ENCODE assay signal across 12 cellular contexts in genomic region chr6:16519265-16520242, GRCh38.
DNase-seq lines count a peak whose midpoint lies in the region; ATAC-seq, FAIRE-seq and TF ChIP-seq lines count a peak whose summit lies in the region.
"Had no signal": no experiment of that assay in that cellular context is flagged by ENCODE, and none has a peak within 500 bp of the region (broad histone marks: within the 10 kb centered on the region; RNA-seq: fewer than 3 reads in every experiment).

No MANE protein-coding gene starts in this region.

- no peak overlapping the region for H3K4me3 ChIP-seq in HepG2 (replicated peaks in 1 of 3; ENCODE audit: insufficient read depth in 1 of 3, low read depth in 2 of 3, low read length in 3 of 3)
- H3K4me3 ChIP-seq in right lobe of liver = no peak overlapping the region
- no peak overlapping the region for H3K4me3 ChIP-seq in PC-3 (ENCODE audit: low read length)
- no peak overlapping the region for H3K4me3 ChIP-seq in left ventricle myocardium inferior

- CTCF ChIA-PET in HepG2 (lab: Yijun Ruan, JAX; ENCODE audit: low intra/inter-chr PET ratio, low total read pairs) = no interaction called here
- CTCF ChIA-PET in PC-3 (lab: Charles Lee) = no interaction called here

- no peak overlapping the region for H3K9ac ChIP-seq in HepG2 (ENCODE audit: insufficient read depth, low read depth, low read length)
- H3K9ac ChIP-seq in PC-3 (ENCODE audit: low read length) = no peak overlapping the region

- TF ChIP-seq EP300 in HepG2 (IDR thresholded peaks at IDR 0.05; ENCODE audit: low read depth in 2 of 2, low read length in 2 of 2) = no peak
- no peak for TF ChIP-seq EP300 in HepG2 (CRISPR knock-in tag; IDR thresholded peaks at IDR 0.05; ENCODE audit: borderline replicate concordance)

- H3K27me3 ChIP-seq in HepG2 (ENCODE audit: control insufficient read depth in 1 of 2, insufficient read depth in 2 of 2, low read length in 2 of 2) (no peaks in the 10 kb centered on the region), right lobe of liver (no peaks in the 10 kb centered on the region), PC-3 (ENCODE audit: low read length) (no peaks in the 10 kb centered on the region), left ventricle myocardium inferior (ENCODE audit: low read depth) (no peaks in the 10 kb centered on the region)
- H3K27me3 ChIP-seq: BE2C had no signal

- no TSS peak for BruUV-seq in HepG2 (replicated peaks; lab: Mats Ljungman, UMichigan)
- BruUV-seq in PC-3 (replicated peaks; lab: Mats Ljungman, UMichigan) = no TSS peak

- in situ Hi-C loops in HepG2 (cut with HindIII; ENCODE audit: extremely low pct_ligation_motif_present, low pct_unique_long_range_greater_than_20kb) = loop anchor here (25.0 kb wide), 1 partner anchor 443 kb away; no protein-coding TSS in a partner anchor

- peak; percentile 69 for ATAC-seq in HepG2
- ATAC-seq in right lobe of liver = no peak
- peak; percentile 71 for ATAC-seq in PC-3
- no peak for ATAC-seq in HG03432 (IDR thresholded peaks at IDR 0.05; ENCODE audit: unreplicated experiment)
- ATAC-seq in HG02763 (IDR thresholded peaks at IDR 0.05; ENCODE audit: unreplicated experiment) = no peak

- TF ChIP-seq CTCF in HepG2 (CRISPR knock-in tag; IDR thresholded peaks at IDR 0.05) = no peak
- TF ChIP-seq CTCF in right lobe of liver (IDR thresholded peaks at IDR 0.05) = no peak
- TF ChIP-seq CTCF in PC-3 (conservative IDR thresholded peaks at IDR 0.05; ENCODE audit: low read depth, low read length) = no peak
- no peak for TF ChIP-seq CTCF in left ventricle myocardium inferior (IDR thresholded peaks at IDR 0.05; ENCODE audit: borderline replicate concordance)

- TF ChIP-seq POLR2A in HepG2 (IDR thresholded peaks at IDR 0.05; ENCODE audit: insufficient read depth in 1 of 2, low read depth in 2 of 2, low read length in 2 of 2) = no peak
- no peak for TF ChIP-seq POLR2A in right lobe of liver (IDR thresholded peaks at IDR 0.05)

- no peak for TF ChIP-seq RAD21 in HepG2 (CRISPR knock-in tag; IDR thresholded peaks at IDR 0.05)

- H3K36me3 ChIP-seq in HepG2 (replicated peaks in 1 of 2; ENCODE audit: control insufficient read depth in 1 of 2, insufficient read depth in 2 of 2, low read length in 2 of 2) (peaks cover 1 to 38% of the 10 kb centered on the region in 2 experiments; a peak in 4 of 5 replicates), right lobe of liver (no peaks in the 10 kb centered on the region), PC-3 (ENCODE audit: low read depth, low read length) (no peaks in the 10 kb centered on the region), left ventricle myocardium inferior (peaks cover 21% of the 10 kb centered on the region)
- H3K36me3 ChIP-seq: BE2C had no signal

- POLR2A ChIA-PET in HepG2 (lab: Yijun Ruan, JAX) (no interaction called here), PC-3 (lab: Charles Lee; ENCODE audit: unreplicated experiment) (no interaction called here)

- 80% methylated on average over 9 of the region's 9 CpGs for WGBS in HepG2 (ENCODE audit: low lambda C conversion rate)
- whole genome bisulfite sequencing in right lobe of liver (ENCODE audit: insufficient coverage, low coverage, low lambda C conversion rate, missing lambda C conversion rate) = 80% methylated on average over 5 of the region's 9 CpGs

- DNase-seq in HepG2 (ENCODE audit: low spot score) = peak; percentile 86
- no peak for DNase-seq in right lobe of liver
- peak; percentile 40 for DNase-seq in PC-3
- DNase-seq in left ventricle myocardium inferior = no peak
- no peak for DNase-seq in head of caudate nucleus
- DNase-seq in inferior parietal cortex (ENCODE audit: extremely low spot score) = no peak
- DNase-seq: aorta, BE2C, Karpas-422, T1000 had no signal

- FAIRE-seq in HepG2 (lab: Jason Lieb, UNC) = peak; percentile 28

- intact Hi-C loops in HepG2 (cut with micrococcal nuclease; ENCODE audit: unreplicated experiment) = loop anchor here (5.0 kb wide), 1 partner anchor 448 kb away; no protein-coding TSS in a partner anchor
- intact Hi-C loops in right lobe of liver (cut with DNase I) = loop anchor here in 1 of 2 donors (10.0 kb wide), 1 partner anchor 255 kb away; no protein-coding TSS in a partner anchor
- intact Hi-C loops in PC-3 (cut with micrococcal nuclease) = no loop called here
- intact Hi-C loops in left ventricle myocardium inferior (cut with micrococcal nuclease) = no loop called here
- intact Hi-C loops in head of caudate nucleus (cut with DNase I) = no loop called here

- no peaks in the 10 kb centered on the region for H3K9me2 ChIP-seq in PC-3 (replicated peaks; ENCODE audit: low read length)

- H3K9me3 ChIP-seq in HepG2 (ENCODE audit: low read length) (no peaks in the 10 kb centered on the region), right lobe of liver (no peaks in the 10 kb centered on the region), PC-3 (ENCODE audit: low read length) (no peaks in the 10 kb centered on the region), left ventricle myocardium inferior (replicated peaks) (no peaks in the 10 kb centered on the region)
- H3K9me3 ChIP-seq: BE2C had no signal

- H3F3A ChIP-seq in PC-3 (ENCODE audit: low read length, unreplicated experiment) = no peaks in the 10 kb centered on the region

- H2AFZ ChIP-seq in HepG2 (ENCODE audit: low read length) (no peak overlapping the region), PC-3 (ENCODE audit: low read length) (no peak overlapping the region)

- peak overlapping the region; percentile 39 for H3K27ac ChIP-seq in HepG2 (ENCODE audit: extremely low read length, insufficient read depth, low read length)
- H3K27ac ChIP-seq in right lobe of liver = no peak overlapping the region
- H3K27ac ChIP-seq in PC-3 (ENCODE audit: low read length) = no peak overlapping the region
- peak overlapping the region; percentile 48 for H3K27ac ChIP-seq in left ventricle myocardium inferior (replicated peaks)

- H3K4me2 ChIP-seq in HepG2 (ENCODE audit: low read depth, low read length) (no peak overlapping the region), PC-3 (ENCODE audit: low read length) (no peak overlapping the region)

- H3K4me1 ChIP-seq in HepG2 (ENCODE audit: insufficient read depth, low read length) (peaks cover 22% of the 10 kb centered on the region), right lobe of liver (no peaks in the 10 kb centered on the region), PC-3 (ENCODE audit: insufficient read depth, low read length) (no peaks in the 10 kb centered on the region), left ventricle myocardium inferior (peaks cover 37% of the 10 kb centered on the region)
- H3K4me1 ChIP-seq: BE2C had no signal

- H4K20me1 ChIP-seq in HepG2 (ENCODE audit: insufficient read depth, low read length) (no peaks in the 10 kb centered on the region; the same call in 1 of the 2 replicates), PC-3 (ENCODE audit: low read length) (no peaks in the 10 kb centered on the region)

- no peaks in the 10 kb centered on the region for H3K79me2 ChIP-seq in HepG2 (ENCODE audit: insufficient read depth, low read length)
- H3K79me2 ChIP-seq in PC-3 (ENCODE audit: low read length) = no peaks in the 10 kb centered on the region

TF ChIP-seq in HepG2, 621 proteins besides CTCF, POLR2A, EP300 and RAD21 (continues in another document):
- TF ChIP-seq, protein P1, sequence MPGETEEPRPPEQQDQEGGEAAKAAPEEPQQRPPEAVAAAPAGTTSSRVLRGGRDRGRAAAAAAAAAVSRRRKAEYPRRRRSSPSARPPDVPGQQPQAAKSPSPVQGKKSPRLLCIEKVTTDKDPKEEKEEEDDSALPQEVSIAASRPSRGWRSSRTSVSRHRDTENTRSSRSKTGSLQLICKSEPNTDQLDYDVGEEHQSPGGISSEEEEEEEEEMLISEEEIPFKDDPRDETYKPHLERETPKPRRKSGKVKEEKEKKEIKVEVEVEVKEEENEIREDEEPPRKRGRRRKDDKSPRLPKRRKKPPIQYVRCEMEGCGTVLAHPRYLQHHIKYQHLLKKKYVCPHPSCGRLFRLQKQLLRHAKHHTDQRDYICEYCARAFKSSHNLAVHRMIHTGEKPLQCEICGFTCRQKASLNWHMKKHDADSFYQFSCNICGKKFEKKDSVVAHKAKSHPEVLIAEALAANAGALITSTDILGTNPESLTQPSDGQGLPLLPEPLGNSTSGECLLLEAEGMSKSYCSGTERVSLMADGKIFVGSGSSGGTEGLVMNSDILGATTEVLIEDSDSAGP (CRISPR knock-in tag; IDR thresholded peaks at IDR 0.05; ENCODE audit: borderline replicate concordance) = peak; percentile 21; the same call in 1 of the 2 replicates
- TF ChIP-seq SOX6 (IDR thresholded peaks at IDR 0.05) = no peak
- peak; percentile 19; the same call in 1 of the 2 replicates for TF ChIP-seq SOX6 (CRISPR knock-in tag; IDR thresholded peaks at IDR 0.05)
- peak; percentile 22; the same call in 1 of the 2 replicates for TF ChIP-seq RFX1 (IDR thresholded peaks at IDR 0.05)
- peak; percentile 19 for TF ChIP-seq XRCC5 (optimal IDR thresholded peaks at IDR 0.05; ENCODE audit: low read length)
- TF ChIP-seq RXRB (CRISPR knock-in tag; IDR thresholded peaks at IDR 0.05; ENCODE audit: borderline replicate concordance) = no peak
- peak; percentile 92 for TF ChIP-seq RFX5 (IDR thresholded peaks at IDR 0.05; ENCODE audit: low read depth, low read length)
- no peak for TF ChIP-seq SOX13 (IDR thresholded peaks at IDR 0.05)
- TF ChIP-seq SOX13 (CRISPR knock-in tag; conservative IDR thresholded peaks at IDR 0.05 in 1 of 2, IDR thresholded peaks at IDR 0.05 in 1 of 2) = peak in 1 of 2 experiments; percentile 43; a peak in 1 of 4 replicates
- TF ChIP-seq, protein P2, sequence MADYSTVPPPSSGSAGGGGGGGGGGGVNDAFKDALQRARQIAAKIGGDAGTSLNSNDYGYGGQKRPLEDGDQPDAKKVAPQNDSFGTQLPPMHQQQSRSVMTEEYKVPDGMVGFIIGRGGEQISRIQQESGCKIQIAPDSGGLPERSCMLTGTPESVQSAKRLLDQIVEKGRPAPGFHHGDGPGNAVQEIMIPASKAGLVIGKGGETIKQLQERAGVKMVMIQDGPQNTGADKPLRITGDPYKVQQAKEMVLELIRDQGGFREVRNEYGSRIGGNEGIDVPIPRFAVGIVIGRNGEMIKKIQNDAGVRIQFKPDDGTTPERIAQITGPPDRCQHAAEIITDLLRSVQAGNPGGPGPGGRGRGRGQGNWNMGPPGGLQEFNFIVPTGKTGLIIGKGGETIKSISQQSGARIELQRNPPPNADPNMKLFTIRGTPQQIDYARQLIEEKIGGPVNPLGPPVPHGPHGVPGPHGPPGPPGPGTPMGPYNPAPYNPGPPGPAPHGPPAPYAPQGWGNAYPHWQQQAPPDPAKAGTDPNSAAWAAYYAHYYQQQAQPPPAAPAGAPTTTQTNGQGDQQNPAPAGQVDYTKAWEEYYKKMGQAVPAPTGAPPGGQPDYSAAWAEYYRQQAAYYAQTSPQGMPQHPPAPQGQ (CRISPR knock-in tag; IDR thresholded peaks at IDR 0.05; ENCODE audit: borderline replicate concordance) = no peak
- TF ChIP-seq NAIF1 (CRISPR knock-in tag; IDR thresholded peaks at IDR 0.05; ENCODE audit: borderline replicate concordance) = no peak
- peak; percentile 77 for TF ChIP-seq HMG20B (CRISPR knock-in tag; conservative IDR thresholded peaks at IDR 0.05)
- TF ChIP-seq GFI1 (CRISPR knock-in tag; IDR thresholded peaks at IDR 0.05; ENCODE audit: borderline replicate concordance) = peak; percentile 94
- 0 out of 2 replicates have a peak, but pooled peaks have one; percentile 43 for TF ChIP-seq PHF21A (CRISPR knock-in tag; IDR thresholded peaks at IDR 0.05)
- TF ChIP-seq RBM39 (IDR thresholded peaks at IDR 0.05; ENCODE audit: low read depth, low read length, poor library complexity, severe bottlenecking) = no peak

Comparison
In these comparisons a context has a peak if more than half of its experiments do, and no peak if none do; other contexts are left out.
1. ATAC-seq: peak in HepG2 (single experiment) and PC-3 (single experiment); none in right lobe of liver (0 of 4), HG03432 (single experiment) and HG02763 (single experiment).
2. DNase-seq: peak in HepG2 (single experiment) and PC-3 (single experiment); none in right lobe of liver (0 of 3), left ventricle myocardium inferior (single experiment), head of caudate nucleus (0 of 42) and inferior parietal cortex (single experiment).
3. H3K27ac ChIP-seq: peak in HepG2 (single experiment) and left ventricle myocardium inferior (single experiment); none in right lobe of liver (0 of 3) and PC-3 (single experiment).